ENCODE assay signal across 10 cellular contexts in genomic region chr17:27506348-27507218, GRCh38. TPM values are rescaled to one million over a fixed set of nuclear protein-coding genes. Genes with fewer than 3 reads are reported as not detected.
DNase-seq lines count a peak whose midpoint lies in the region; ATAC-seq, FAIRE-seq and TF ChIP-seq lines count a peak whose summit lies in the region.
"Had no signal": no experiment of that assay in that cellular context is flagged by ENCODE, and none has a peak within 500 bp of the region (broad histone marks: within the 10 kb centered on the region; RNA-seq: fewer than 3 reads in every experiment).

No MANE protein-coding gene starts in this region.

- TF ChIP-seq POLR2A in K562 (conservative IDR thresholded peaks at IDR 0.05): no peak

- in situ Hi-C loops in K562 (cut with MboI): no loop called here

- TF ChIP-seq EP300 in K562 (IDR thresholded peaks at IDR 0.05; ENCODE audit: low read length): no peak

- FAIRE-seq in K562 (lab: Jason Lieb, UNC): no peak

- CTCF ChIA-PET in A673 (lab: Charles Lee) (no interaction called here), K562 (lab: Yijun Ruan, JAX; ENCODE audit: low intra/inter-chr PET ratio) (no interaction called here)

- TF ChIP-seq CTCF in A673 (conservative IDR thresholded peaks at IDR 0.05; ENCODE audit: low read depth, low read length) (no peak), K562 (IDR thresholded peaks at IDR 0.05 in 2 of 3, conservative IDR thresholded peaks at IDR 0.05 in 1 of 3; ENCODE audit: insufficient read depth in 2 of 3, low read depth in 1 of 3, low read length in 3 of 3) (no peak)

- peaks cover 4% of the 10 kb centered on the region for H3K4me1 ChIP-seq in A673 (ENCODE audit: insufficient read depth, low read length, poor library complexity, severe bottlenecking)
- H3K4me1 ChIP-seq in K562 (replicated peaks in 1 of 2; ENCODE audit: control insufficient read depth in 2 of 2, insufficient read depth in 2 of 2, low read length in 2 of 2): peaks cover 10 to 14% of the 10 kb centered on the region in 2 experiments; a peak in 4 of 5 replicates
- no peaks in the 10 kb centered on the region for H3K4me1 ChIP-seq in effector memory CD4-positive, alpha-beta T cell (ENCODE audit: control insufficient read depth, insufficient read depth, low read length, poor library complexity, severe bottlenecking)

- no peak overlapping the region for H3K9ac ChIP-seq in K562 (ENCODE audit: insufficient read depth in 1 of 2, low read depth in 2 of 2, low read length in 2 of 2)

- no peak overlapping the region for H2AFZ ChIP-seq in K562 (ENCODE audit: low read depth, low read length)

- ATAC-seq in GM19351 (IDR thresholded peaks at IDR 0.05; ENCODE audit: unreplicated experiment) (peak; percentile 72), HG03196 (IDR thresholded peaks at IDR 0.05; ENCODE audit: unreplicated experiment) (peak; percentile 49), K562 (peak; percentile 20; the same call in 2 of the 3 replicates)

- H3K9me1 ChIP-seq in K562 (ENCODE audit: control insufficient read depth, insufficient read depth, low read length): peaks cover 6% of the 10 kb centered on the region

- BruUV-seq in A673 (replicated peaks; lab: Mats Ljungman, UMichigan): no TSS peak
- BruUV-seq in K562 (replicated peaks; lab: Mats Ljungman, UMichigan): no TSS peak

- H3K9me3 ChIP-seq in A673 (ENCODE audit: low read depth, low read length, poor library complexity, severe bottlenecking): no peaks in the 10 kb centered on the region
- H3K9me3 ChIP-seq in K562 (replicated peaks; ENCODE audit: control insufficient read depth, insufficient read depth, low read depth, low read length): 0 out of 2 replicates have a peak, but pooled peaks cover 2% of the 10 kb centered on the region
- no peaks in the 10 kb centered on the region for H3K9me3 ChIP-seq in effector memory CD4-positive, alpha-beta T cell (ENCODE audit: control insufficient read depth, low read length)

- H3K27ac ChIP-seq in A673 (ENCODE audit: low read depth, low read length, poor library complexity, severe bottlenecking) (no peak overlapping the region), K562 (ENCODE audit: extremely low read depth, low read depth, low read length) (no peak overlapping the region)
- H3K27ac ChIP-seq in effector memory CD4-positive, alpha-beta T cell (ENCODE audit: insufficient read depth, low read length, poor library complexity, severe bottlenecking): no peak overlapping the region
- H3K27ac ChIP-seq: C4-2B had no signal

- DNase-seq in A673 (ENCODE audit: low spot score) (peak; percentile 36), K562 (ENCODE audit: extremely low read depth in 1 of 4, low spot score in 3 of 4) (peak in 2 of 4 experiments; percentile 33 to 34)
- DNase-seq in effector memory CD4-positive, alpha-beta T cell: no peak
- no peak for DNase-seq in stimulated activated CD4-positive, alpha-beta T cell treated with anti-CD3 and anti-CD28 coated beads, Interleukin-2, amount 100 ng/mL, for 24 hours
- no peak for DNase-seq in activated CD4-positive, CD25-positive, alpha-beta regulatory T cell (lab: John Stamatoyannopoulos, UW)
- DNase-seq in central memory CD4-positive, alpha-beta T cell: no peak
- DNase-seq: foreskin melanocyte had no signal

- no peak for TF ChIP-seq RAD21 in K562 (CRISPR knock-in tag; conservative IDR thresholded peaks at IDR 0.05 in 1 of 2, IDR thresholded peaks at IDR 0.05 in 1 of 2)

- 73% methylated on average over 11 of the region's 15 CpGs for WGBS in K562 (ENCODE audit: insufficient coverage, low coverage, missing lambda C conversion rate)

- peaks cover 41% of the 10 kb centered on the region for H3K79me2 ChIP-seq in K562 (ENCODE audit: control insufficient read depth, insufficient read depth, low read length)

- intact Hi-C loops in A673 (cut with micrococcal nuclease; ENCODE audit: unreplicated experiment) (no loop called here), K562 (cut with micrococcal nuclease) (no loop called here)

- no peak overlapping the region for H3K4me2 ChIP-seq in K562 (ENCODE audit: insufficient read depth, low read length)

- H3K4me3 ChIP-seq in A673 (ENCODE audit: low read depth, low read length, poor library complexity, severe bottlenecking) (no peak overlapping the region), K562 (no peak overlapping the region)
- H3K4me3 ChIP-seq in effector memory CD4-positive, alpha-beta T cell (ENCODE audit: insufficient read depth, low read depth, low read length, poor library complexity, severe bottlenecking): no peak overlapping the region

- peaks cover 17% of the 10 kb centered on the region; the same call in 1 of the 2 replicates for H4K20me1 ChIP-seq in K562 (replicated peaks; ENCODE audit: control insufficient read depth, insufficient read depth, low read length)

- H3K27me3 ChIP-seq in A673 (replicated peaks; ENCODE audit: insufficient read depth, low read depth, low read length, poor library complexity) (no peaks in the 10 kb centered on the region), K562 (ENCODE audit: control insufficient read depth in 2 of 2, insufficient read depth in 2 of 2, low read length in 2 of 2) (no peaks in the 10 kb centered on the region)
- no peaks in the 10 kb centered on the region for H3K27me3 ChIP-seq in effector memory CD4-positive, alpha-beta T cell (replicated peaks; ENCODE audit: control insufficient read depth, insufficient read depth, low read length, poor library complexity, severe bottlenecking)

- POLR2A ChIA-PET in A673 (lab: Charles Lee; ENCODE audit: low non-redundant PET): no interaction called here
- POLR2A ChIA-PET in K562 (lab: Yijun Ruan, JAX): interaction anchor here (0.6 to 1.4 kb wide), 2 partner anchors 14 to 208 kb away, joined by 3 to 4 read pairs; no protein-coding TSS in a partner anchor

- no peaks in the 10 kb centered on the region for H3K36me3 ChIP-seq in A673 (ENCODE audit: insufficient read depth, low read length, poor library complexity, severe bottlenecking)
- H3K36me3 ChIP-seq in K562 (ENCODE audit: control insufficient read depth, insufficient read depth, low read length): no peaks in the 10 kb centered on the region; the same call in 2 of the 3 replicates
- no peaks in the 10 kb centered on the region for H3K36me3 ChIP-seq in effector memory CD4-positive, alpha-beta T cell (ENCODE audit: control insufficient read depth, insufficient read depth, low read length)

TF ChIP-seq in K562, 482 proteins besides CTCF, POLR2A, EP300 and RAD21 (continues in another document):
- TF ChIP-seq ILF3 (IDR thresholded peaks at IDR 0.05; ENCODE audit: borderline replicate concordance) (no peak), EP400 (IDR thresholded peaks at IDR 0.05) (no peak), YY1 (IDR thresholded peaks at IDR 0.05; ENCODE audit: borderline replicate concordance in 1 of 3, control insufficient read depth in 1 of 3, extremely low read depth in 1 of 3, insufficient read depth in 3 of 3, insufficient read length in 1 of 3, insufficient replicate concordance in 2 of 3, low read depth in 1 of 3, low read length in 2 of 3) (no peak)
- TF ChIP-seq, protein P1, sequence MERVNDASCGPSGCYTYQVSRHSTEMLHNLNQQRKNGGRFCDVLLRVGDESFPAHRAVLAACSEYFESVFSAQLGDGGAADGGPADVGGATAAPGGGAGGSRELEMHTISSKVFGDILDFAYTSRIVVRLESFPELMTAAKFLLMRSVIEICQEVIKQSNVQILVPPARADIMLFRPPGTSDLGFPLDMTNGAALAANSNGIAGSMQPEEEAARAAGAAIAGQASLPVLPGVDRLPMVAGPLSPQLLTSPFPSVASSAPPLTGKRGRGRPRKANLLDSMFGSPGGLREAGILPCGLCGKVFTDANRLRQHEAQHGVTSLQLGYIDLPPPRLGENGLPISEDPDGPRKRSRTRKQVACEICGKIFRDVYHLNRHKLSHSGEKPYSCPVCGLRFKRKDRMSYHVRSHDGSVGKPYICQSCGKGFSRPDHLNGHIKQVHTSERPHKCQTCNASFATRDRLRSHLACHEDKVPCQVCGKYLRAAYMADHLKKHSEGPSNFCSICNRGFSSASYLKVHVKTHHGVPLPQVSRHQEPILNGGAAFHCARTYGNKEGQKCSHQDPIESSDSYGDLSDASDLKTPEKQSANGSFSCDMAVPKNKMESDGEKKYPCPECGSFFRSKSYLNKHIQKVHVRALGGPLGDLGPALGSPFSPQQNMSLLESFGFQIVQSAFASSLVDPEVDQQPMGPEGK (CRISPR knock-in tag; IDR thresholded peaks at IDR 0.05; ENCODE audit: borderline replicate concordance): no peak

RNA-seq across cellular contexts. Expression of gene KSR1, which starts 50.3 kb away (rescaled TPM):
- total RNA-seq in A673 (2021) (41.7 and 47.8 TPM in 2 replicates), K562 (2014; rRNA removed) (17.8 and 18.2 TPM in 2 replicates), K562 (2014; rRNA removed; fragmentation: Illumina TruSeq; extraction: Trizol) (14.7 and 18.4 TPM in 2 replicates), K562 (2015; rRNA removed; fragmentation: Illumina TruSeq; extraction: Trizol) (9.6 and 10.9 TPM in 2 replicates), K562 (2021) (48.0 and 51.7 TPM in 2 replicates)
- total RNA-seq in K562 (2011; cell fraction: chromatin; rRNA removed; ENCODE audit: low replicate concordance): 221 and 371 TPM in 2 replicates
- 168 and 203 TPM in 2 replicates for total RNA-seq in K562 (2011; cell fraction: nucleolus; rRNA removed)
- 226 and 236 TPM in 2 replicates for total RNA-seq in K562 (2011; cell fraction: nucleoplasm; rRNA removed)
- polyA plus RNA-seq in K562 (2011; rRNA removed) (16.4 and 20.2 TPM in 2 replicates), K562 (2014; fragmentation: Illumina TruSeq; extraction: Trizol) (36.9 and 38.0 TPM in 2 replicates), K562 (2014; fragmentation: Nextera tagmentation; extraction: Ambion mirVana) (1 to 10 TPM; 1.4 TPM), K562 (2014; rRNA removed) (29.4 and 33.6 TPM in 2 replicates)
- polyA plus RNA-seq in K562 (2011; cell fraction: cytosol; rRNA removed): 9.1 and 16.1 TPM in 2 replicates
- 52.3 and 120 TPM in 2 replicates for polyA plus RNA-seq in K562 (2011; cell fraction: nucleus; rRNA removed)
- polyA plus RNA-seq in K562 (2012): 27.7 and 56.2 TPM in 2 replicates
- polyA minus RNA-seq in K562 (2011; rRNA and poly(A)+ RNA removed): 19.1 and 30.3 TPM in 2 replicates
- polyA minus RNA-seq in K562 (2011; cell fraction: cytosol; rRNA and poly(A)+ RNA removed): 12.2 and 19.3 TPM in 2 replicates
- 31.8 and 39.9 TPM in 2 replicates for polyA minus RNA-seq in K562 (2011; cell fraction: nucleus; rRNA and poly(A)+ RNA removed)

Comparison
In these comparisons a context has a peak if more than half of its experiments do, and no peak if none do; other contexts are left out.
1. ATAC-seq: peak in every context shown above with its lines; median percentile 72 in GM19351; 49 in HG03196; 20 in K562.